ENCODE assay signal across 21 cellular contexts in the genomic region with DNA sequence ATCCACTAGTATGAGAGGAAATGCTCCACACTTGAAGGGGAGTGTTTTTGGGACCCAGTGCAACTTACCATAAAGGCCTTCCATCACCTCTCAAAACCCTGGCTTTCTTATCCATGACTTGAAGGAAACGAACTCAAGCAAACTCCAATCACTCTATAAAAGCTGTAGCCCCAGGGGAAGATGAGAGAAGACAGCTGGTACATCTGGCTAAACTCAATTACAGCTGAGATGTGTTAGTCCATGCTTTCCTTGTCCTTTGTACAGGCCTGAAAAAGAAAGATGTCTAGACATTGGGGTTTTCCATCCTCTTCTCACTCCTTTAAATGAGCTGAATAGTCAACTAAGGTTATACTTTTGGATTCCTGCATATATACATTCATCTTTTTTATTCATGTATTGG.
"Had no signal": no experiment of that assay in that cellular context is flagged by ENCODE, and none has a peak within 500 bp of the region (broad histone marks: within the 10 kb centered on the region; RNA-seq: fewer than 3 reads in every experiment).

No MANE protein-coding gene starts in this region.

- H3K27me3 ChIP-seq: colonic mucosa, dorsolateral prefrontal cortex, esophagus squamous epithelium, foreskin keratinocyte, gastrocnemius medialis, gastroesophageal sphincter, heart left ventricle had no signal

- H3K36me3 ChIP-seq: colonic mucosa, esophagus squamous epithelium, gastrocnemius medialis, gastroesophageal sphincter, heart left ventricle, heart right ventricle had no signal

- H3K4me1 ChIP-seq: colonic mucosa, esophagus squamous epithelium, foreskin keratinocyte, gastrocnemius medialis, gastroesophageal sphincter, heart left ventricle, heart right ventricle had no signal

- H3K4me3 ChIP-seq: colonic mucosa, coronary artery, dorsolateral prefrontal cortex, esophagus squamous epithelium, gastrocnemius medialis, gastroesophageal sphincter, heart left ventricle, heart right ventricle had no signal

- DNase-seq: colonic mucosa; cortex of kidney; dermis blood vessel endothelial cell; dorsolateral prefrontal cortex; effector CD4-positive, alpha-beta T cell; effector CD8-positive, alpha-beta T cell; effector memory CD4-positive, alpha-beta T cell; effector memory CD8-positive, alpha-beta T cell; endodermal cell; erythroblast; esophagus squamous epithelium; foreskin keratinocyte; foreskin melanocyte; gastrocnemius medialis; glutamatergic neuron; head of caudate nucleus; heart left ventricle; heart right ventricle had no signal

- H3K9me3 ChIP-seq: colonic mucosa, esophagus squamous epithelium, gastrocnemius medialis, gastroesophageal sphincter, heart left ventricle had no signal

- H3K27ac ChIP-seq: colonic mucosa, coronary artery, dorsolateral prefrontal cortex, epithelial cell of prostate, esophagus squamous epithelium, foreskin keratinocyte, gastrocnemius medialis, gastroesophageal sphincter, heart left ventricle, heart right ventricle had no signal
